ENCODE assay signal across 16 cellular contexts in genomic region chr2:159186462-159186861, GRCh38.
DNase-seq lines count a peak whose midpoint lies in the region; ATAC-seq and TF ChIP-seq lines count a peak whose summit lies in the region.
"Had no signal": no experiment of that assay in that cellular context is flagged by ENCODE, and none has a peak within 500 bp of the region (broad histone marks: within the 10 kb centered on the region; RNA-seq: fewer than 3 reads in every experiment).

No MANE protein-coding gene starts in this region.

- no peak for TF ChIP-seq CTCF in OCI-LY3 (IDR thresholded peaks at IDR 0.05; ENCODE audit: low read depth, low read length)

- H3K9me3 ChIP-seq in OCI-LY3 (ENCODE audit: insufficient read depth, low read length): no peaks in the 10 kb centered on the region

- no peaks in the 10 kb centered on the region for H3K79me2 ChIP-seq in OCI-LY3 (ENCODE audit: low read length)

- H3K4me3 ChIP-seq in OCI-LY3 (ENCODE audit: low read length): no peak overlapping the region
- H3K4me3 ChIP-seq: dorsolateral prefrontal cortex had no signal

- H3K4me1 ChIP-seq in OCI-LY3 (ENCODE audit: low read length): peaks cover 19% of the 10 kb centered on the region

- H2AFZ ChIP-seq in OCI-LY3 (ENCODE audit: low read depth, low read length): no peak overlapping the region

- peak; percentile 39 for ATAC-seq in GM18873 (IDR thresholded peaks at IDR 0.05; ENCODE audit: low FRiP score, unreplicated experiment)
- peak; percentile 52 for ATAC-seq in HG02588 (IDR thresholded peaks at IDR 0.05; ENCODE audit: unreplicated experiment)
- ATAC-seq: activated T-helper 17 cell treated with anti-CD3 and anti-CD28 coated beads, Interleukin-2, amount 50 U/mL, for 72 hours; left cardiac atrium had no signal

- no peaks in the 10 kb centered on the region for H4K20me1 ChIP-seq in OCI-LY3 (ENCODE audit: insufficient read depth, low read length)

- no peak overlapping the region for H3K9ac ChIP-seq in OCI-LY3 (ENCODE audit: low read length)
- H3K9ac ChIP-seq: KMS-11 had no signal

- H3K4me2 ChIP-seq in OCI-LY3 (ENCODE audit: low read length): peak overlapping the region; percentile 26
- H3K4me2 ChIP-seq: KMS-11 had no signal

- no peak overlapping the region for H3K27ac ChIP-seq in OCI-LY3 (ENCODE audit: low read length)
- H3K27ac ChIP-seq: dorsolateral prefrontal cortex, KMS-11 had no signal

- 0 out of 2 replicates have a peak, but pooled peaks cover 4% of the 10 kb centered on the region for H3K27me3 ChIP-seq in OCI-LY3 (ENCODE audit: low read depth, low read length)
- H3K27me3 ChIP-seq: dorsolateral prefrontal cortex had no signal

- DNase-seq in Kasumi-1 (lab: John Stamatoyannopoulos, UW) (no peak), COR-L47 (lab: John Stamatoyannopoulos, UW) (no peak)
- DNase-seq in activated effector memory CD4-positive, alpha-beta T cell treated with anti-CD3 and anti-CD28 coated beads, Interleukin-2, amount 50 U/mL, for 16 hours: no peak
- DNase-seq in activated CD8-positive, alpha-beta memory T cell treated with anti-CD3 and anti-CD28 coated beads, Interleukin-2, amount 50 U/mL, for 4 hours: no peak
- DNase-seq: activated CD4-positive, CD25-positive, alpha-beta regulatory T cell treated with anti-CD3 and anti-CD28 coated beads, Interleukin-2, amount 50 U/mL, for 72 hours; dorsolateral prefrontal cortex; left cardiac atrium; NCI-H1417; stimulated activated CD4-positive, alpha-beta T cell treated with anti-CD3 and anti-CD28 coated beads, Interleukin-4, amount 100 ng/mL, for 24 hours; substantia nigra; T-helper 9 cell had no signal

- no peaks in the 10 kb centered on the region for H3K36me3 ChIP-seq in OCI-LY3 (replicated peaks; ENCODE audit: low read depth, low read length)
